Comparison of ENCODE assay signal across 1 cellular context in genomic region chr10:103181244-103181643, GRCh38.
TF ChIP-seq lines count a peak whose summit lies in the region.

No MANE protein-coding gene starts in this region.

TF ChIP-seq in GM12878, 131 proteins besides CTCF, POLR2A, EP300 and RAD21 (continued from another document):
- TF ChIP-seq, protein P1, sequence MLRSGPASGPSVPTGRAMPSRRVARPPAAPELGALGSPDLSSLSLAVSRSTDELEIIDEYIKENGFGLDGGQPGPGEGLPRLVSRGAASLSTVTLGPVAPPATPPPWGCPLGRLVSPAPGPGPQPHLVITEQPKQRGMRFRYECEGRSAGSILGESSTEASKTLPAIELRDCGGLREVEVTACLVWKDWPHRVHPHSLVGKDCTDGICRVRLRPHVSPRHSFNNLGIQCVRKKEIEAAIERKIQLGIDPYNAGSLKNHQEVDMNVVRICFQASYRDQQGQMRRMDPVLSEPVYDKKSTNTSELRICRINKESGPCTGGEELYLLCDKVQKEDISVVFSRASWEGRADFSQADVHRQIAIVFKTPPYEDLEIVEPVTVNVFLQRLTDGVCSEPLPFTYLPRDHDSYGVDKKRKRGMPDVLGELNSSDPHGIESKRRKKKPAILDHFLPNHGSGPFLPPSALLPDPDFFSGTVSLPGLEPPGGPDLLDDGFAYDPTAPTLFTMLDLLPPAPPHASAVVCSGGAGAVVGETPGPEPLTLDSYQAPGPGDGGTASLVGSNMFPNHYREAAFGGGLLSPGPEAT (IDR thresholded peaks at IDR 0.05; ENCODE audit: low read depth): 0 out of 2 replicates have a peak, but pooled peaks have one; percentile 45
- 0 out of 2 replicates have a peak, but pooled peaks have one; percentile 35 for TF ChIP-seq PAX5 (IDR thresholded peaks at IDR 0.05; ENCODE audit: borderline replicate concordance, low read depth, low read length)
- peak; percentile 20; the same call in 1 of the 2 replicates for TF ChIP-seq NFIC (IDR thresholded peaks at IDR 0.05; ENCODE audit: low read depth, low read length)
- TF ChIP-seq ASH2L (IDR thresholded peaks at IDR 0.05; ENCODE audit: borderline replicate concordance, low read depth): no peak
- peak; percentile 62; the same call in 1 of the 2 replicates for TF ChIP-seq TCF3 (IDR thresholded peaks at IDR 0.05; ENCODE audit: borderline replicate concordance, insufficient read depth, low read depth, low read length)
- no peak for TF ChIP-seq SMC3 (IDR thresholded peaks at IDR 0.05; ENCODE audit: borderline replicate concordance, low read length)
- TF ChIP-seq BRCA1 (IDR thresholded peaks at IDR 0.05; ENCODE audit: low read depth, low read length): no peak
- TF ChIP-seq SP1 (IDR thresholded peaks at IDR 0.05; ENCODE audit: low read depth, low read length): peak; percentile 36
- TF ChIP-seq, protein P2, sequence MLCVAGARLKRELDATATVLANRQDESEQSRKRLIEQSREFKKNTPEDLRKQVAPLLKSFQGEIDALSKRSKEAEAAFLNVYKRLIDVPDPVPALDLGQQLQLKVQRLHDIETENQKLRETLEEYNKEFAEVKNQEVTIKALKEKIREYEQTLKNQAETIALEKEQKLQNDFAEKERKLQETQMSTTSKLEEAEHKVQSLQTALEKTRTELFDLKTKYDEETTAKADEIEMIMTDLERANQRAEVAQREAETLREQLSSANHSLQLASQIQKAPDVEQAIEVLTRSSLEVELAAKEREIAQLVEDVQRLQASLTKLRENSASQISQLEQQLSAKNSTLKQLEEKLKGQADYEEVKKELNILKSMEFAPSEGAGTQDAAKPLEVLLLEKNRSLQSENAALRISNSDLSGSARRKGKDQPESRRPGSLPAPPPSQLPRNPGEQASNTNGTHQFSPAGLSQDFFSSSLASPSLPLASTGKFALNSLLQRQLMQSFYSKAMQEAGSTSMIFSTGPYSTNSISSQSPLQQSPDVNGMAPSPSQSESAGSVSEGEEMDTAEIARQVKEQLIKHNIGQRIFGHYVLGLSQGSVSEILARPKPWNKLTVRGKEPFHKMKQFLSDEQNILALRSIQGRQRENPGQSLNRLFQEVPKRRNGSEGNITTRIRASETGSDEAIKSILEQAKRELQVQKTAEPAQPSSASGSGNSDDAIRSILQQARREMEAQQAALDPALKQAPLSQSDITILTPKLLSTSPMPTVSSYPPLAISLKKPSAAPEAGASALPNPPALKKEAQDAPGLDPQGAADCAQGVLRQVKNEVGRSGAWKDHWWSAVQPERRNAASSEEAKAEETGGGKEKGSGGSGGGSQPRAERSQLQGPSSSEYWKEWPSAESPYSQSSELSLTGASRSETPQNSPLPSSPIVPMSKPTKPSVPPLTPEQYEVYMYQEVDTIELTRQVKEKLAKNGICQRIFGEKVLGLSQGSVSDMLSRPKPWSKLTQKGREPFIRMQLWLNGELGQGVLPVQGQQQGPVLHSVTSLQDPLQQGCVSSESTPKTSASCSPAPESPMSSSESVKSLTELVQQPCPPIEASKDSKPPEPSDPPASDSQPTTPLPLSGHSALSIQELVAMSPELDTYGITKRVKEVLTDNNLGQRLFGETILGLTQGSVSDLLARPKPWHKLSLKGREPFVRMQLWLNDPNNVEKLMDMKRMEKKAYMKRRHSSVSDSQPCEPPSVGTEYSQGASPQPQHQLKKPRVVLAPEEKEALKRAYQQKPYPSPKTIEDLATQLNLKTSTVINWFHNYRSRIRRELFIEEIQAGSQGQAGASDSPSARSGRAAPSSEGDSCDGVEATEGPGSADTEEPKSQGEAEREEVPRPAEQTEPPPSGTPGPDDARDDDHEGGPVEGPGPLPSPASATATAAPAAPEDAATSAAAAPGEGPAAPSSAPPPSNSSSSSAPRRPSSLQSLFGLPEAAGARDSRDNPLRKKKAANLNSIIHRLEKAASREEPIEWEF (IDR thresholded peaks at IDR 0.05; ENCODE audit: insufficient replicate concordance, low read depth, low read length): no peak
- peak in 1 of 2 experiments; percentile 35; a peak in 1 of 4 replicates for TF ChIP-seq ETV6 (conservative IDR thresholded peaks at IDR 0.05 in 1 of 2, IDR thresholded peaks at IDR 0.05 in 1 of 2; ENCODE audit: borderline replicate concordance in 1 of 2, low read depth in 1 of 2)
- TF ChIP-seq HCFC1 (IDR thresholded peaks at IDR 0.05; ENCODE audit: low read length): no peak
- peak; percentile 41 for TF ChIP-seq RUNX3 (IDR thresholded peaks at IDR 0.05; ENCODE audit: low read length)
- TF ChIP-seq EZH2 (IDR thresholded peaks at IDR 0.05; ENCODE audit: borderline replicate concordance, control insufficient read depth, low read depth, low read length): no peak
- no peak for TF ChIP-seq POLR2AphosphoS5 (IDR thresholded peaks at IDR 0.05; ENCODE audit: low read length)
- no peak for TF ChIP-seq ZNF592 (IDR thresholded peaks at IDR 0.05)
- TF ChIP-seq EED (IDR thresholded peaks at IDR 0.05; ENCODE audit: low read depth): peak; percentile 67
- TF ChIP-seq, protein P3, sequence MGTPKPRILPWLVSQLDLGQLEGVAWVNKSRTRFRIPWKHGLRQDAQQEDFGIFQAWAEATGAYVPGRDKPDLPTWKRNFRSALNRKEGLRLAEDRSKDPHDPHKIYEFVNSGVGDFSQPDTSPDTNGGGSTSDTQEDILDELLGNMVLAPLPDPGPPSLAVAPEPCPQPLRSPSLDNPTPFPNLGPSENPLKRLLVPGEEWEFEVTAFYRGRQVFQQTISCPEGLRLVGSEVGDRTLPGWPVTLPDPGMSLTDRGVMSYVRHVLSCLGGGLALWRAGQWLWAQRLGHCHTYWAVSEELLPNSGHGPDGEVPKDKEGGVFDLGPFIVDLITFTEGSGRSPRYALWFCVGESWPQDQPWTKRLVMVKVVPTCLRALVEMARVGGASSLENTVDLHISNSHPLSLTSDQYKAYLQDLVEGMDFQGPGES (IDR thresholded peaks at IDR 0.05): no peak
- TF ChIP-seq FOS (IDR thresholded peaks at IDR 0.05; ENCODE audit: borderline replicate concordance, extremely low read depth, insufficient read length): no peak
- TF ChIP-seq CHD2 (IDR thresholded peaks at IDR 0.05; ENCODE audit: borderline replicate concordance, low read depth, low read length): 0 out of 2 replicates have a peak, but pooled peaks have one; percentile 23
- peak; percentile 37; the same call in 1 of the 2 replicates for TF ChIP-seq MXI1 (IDR thresholded peaks at IDR 0.05; ENCODE audit: low read depth, low read length)
- TF ChIP-seq FOXM1 (IDR thresholded peaks at IDR 0.05; ENCODE audit: low read depth, low read length): 0 out of 2 replicates have a peak, but pooled peaks have one; percentile 43
- peak; percentile 76; the same call in 1 of the 2 replicates for TF ChIP-seq ZNF384 (IDR thresholded peaks at IDR 0.05; ENCODE audit: borderline replicate concordance, low read depth, low read length)
TF ChIP-seq in GM12878: peak in this region for 15.
